29 cellular contexts compared by ENCODE assay signal in genomic region chr1:241352401-241352800, GRCh38.
"Had no signal": no experiment of that assay in that cellular context is flagged by ENCODE, and none has a peak within 500 bp of the region (broad histone marks: within the 10 kb centered on the region; RNA-seq: fewer than 3 reads in every experiment).

No MANE protein-coding gene starts in this region.

- H3K4me1 ChIP-seq: SJCRH30 had no signal

- H3K27ac ChIP-seq: brain microvascular endothelial cell, cardiac muscle cell, coronary artery, KMS-11, SJCRH30, SK-N-MC, WERI-Rb-1 had no signal

- H3K36me3 ChIP-seq: brain microvascular endothelial cell, cardiac muscle cell, SJCRH30, WERI-Rb-1 had no signal

- H3K4me3 ChIP-seq: cardiac muscle cell, coronary artery, SJCRH30, SK-N-MC had no signal

- DNase-seq: activated CD4-positive, alpha-beta memory T cell treated with anti-CD3 and anti-CD28 coated beads, Interleukin-2, amount 10 ng/mL, durations not matched to agents 7 days and 5 days; activated CD4-positive, alpha-beta T cell treated with anti-CD3 and anti-CD28 coated beads for 1 hour; activated CD4-positive, alpha-beta T cell treated with anti-CD3 and anti-CD28 coated beads for 48 hours; activated CD4-positive, CD25-positive, alpha-beta regulatory T cell; activated CD8-positive, alpha-beta memory T cell treated with anti-CD3 and anti-CD28 coated beads for 24 hours; activated CD8-positive, alpha-beta memory T cell treated with anti-CD3 and anti-CD28 coated beads, Interleukin-2, amount 10 ng/mL, durations not matched to agents 7 days and 5 days; activated CD8-positive, alpha-beta memory T cell treated with anti-CD3 and anti-CD28 coated beads, Interleukin-2, amount 50 U/mL, for 48 hours; activated effector memory CD4-positive, alpha-beta T cell treated with anti-CD3 and anti-CD28 coated beads, Interleukin-2, amount 50 U/mL, for 16 hours; activated naive CD4-positive, alpha-beta T cell; activated naive CD4-positive, alpha-beta T cell treated with anti-CD3 and anti-CD28 coated beads, Interleukin-2, amount 50 U/mL, for 16 hours; activated naive CD8-positive, alpha-beta T cell treated with anti-CD3 and anti-CD28 coated beads for 36 hours; activated T-cell treated with anti-CD3 and anti-CD28 coated beads, Interleukin-2, amount 50 U/mL, for 48 hours; amniotic stem cell; aorta; brain microvascular endothelial cell; NCI-H1105 treated with DMSO at 0.1 percent for 48 hours; NCI-H1436; NCI-H1694; NCI-H1930; NCI-H2227 treated with DMSO at 0.1 percent for 48 hours; NCI-H524 treated with DMSO at 0.1 percent for 48 hours; SHP77; SJCRH30; T1000; WERI-Rb-1 had no signal

- H3K9me3 ChIP-seq: SJCRH30 had no signal
